ENCODE assay signal across 26 cellular contexts in the genomic region with DNA sequence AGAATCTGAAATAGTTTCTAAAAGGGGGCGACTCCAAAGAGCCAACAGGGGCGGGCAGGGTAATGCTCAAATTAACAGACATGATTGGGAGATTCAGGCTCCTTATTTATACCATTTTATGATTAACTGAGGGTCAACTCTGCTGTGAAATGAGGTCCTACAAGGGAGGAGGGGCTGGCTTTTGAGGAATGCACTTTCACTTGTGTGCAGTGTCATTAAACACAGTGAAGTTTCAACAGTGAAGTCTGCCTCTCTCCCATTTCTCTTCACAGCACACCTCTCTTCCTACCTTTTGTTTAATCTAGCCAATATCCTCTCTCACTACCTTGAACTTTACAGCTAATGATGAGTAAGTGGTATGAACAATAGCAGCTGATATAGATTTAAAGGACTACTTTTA.
"Had no signal": no experiment of that assay in that cellular context is flagged by ENCODE, and none has a peak within 500 bp of the region (broad histone marks: within the 10 kb centered on the region; RNA-seq: fewer than 3 reads in every experiment).

No MANE protein-coding gene starts in this region.

- H3K27me3 ChIP-seq: ascending aorta, cardiac muscle cell, right lobe of liver, vagina had no signal

- H3K27ac ChIP-seq: ascending aorta, cardiac muscle cell, psoas muscle, right lobe of liver, vagina had no signal

- H3K4me3 ChIP-seq: ascending aorta, cardiac muscle cell, lung, psoas muscle, right lobe of liver, vagina had no signal

- H3K27ac Mint-ChIP-seq: activated CD4-positive, alpha-beta memory T cell treated with anti-CD3 and anti-CD28 coated beads, Interleukin-2, amount 10 ng/mL, durations not matched to agents 7 days and 5 days; activated CD4-positive, alpha-beta T cell treated with anti-CD3 and anti-CD28 coated beads for 36 hours; effector memory CD8-positive, alpha-beta T cell; nephron progenitor cell; stimulated activated naive CD8-positive, alpha-beta T cell treated with anti-CD3 and anti-CD28 coated beads, Interleukin-15, Interleukin-2, amounts not matched to agents 100 ng/mL and 50 ng/mL, for 24 hours; T-helper 2 cell treated with Interferon-gamma antibody and Interleukin-4, amounts not matched to agents 5 μg/mL and 100 μg/mL, for 36 hours; WTC11 had no signal

- H3K36me3 ChIP-seq: ascending aorta, cardiac muscle cell, right lobe of liver, vagina had no signal

- H3K4me1 ChIP-seq: psoas muscle, vagina had no signal

- H3K36me3 Mint-ChIP-seq: WTC11 had no signal

- H3K27me3 Mint-ChIP-seq: activated CD4-positive, alpha-beta memory T cell treated with anti-CD3 and anti-CD28 coated beads, Interleukin-2, amount 10 ng/mL, durations not matched to agents 7 days and 5 days; activated CD4-positive, alpha-beta T cell treated with anti-CD3 and anti-CD28 coated beads for 36 hours had no signal

- H3K4me1 Mint-ChIP-seq: activated CD4-positive, alpha-beta memory T cell treated with anti-CD3 and anti-CD28 coated beads, Interleukin-2, amount 10 ng/mL, durations not matched to agents 7 days and 5 days; activated CD4-positive, alpha-beta T cell treated with anti-CD3 and anti-CD28 coated beads for 36 hours had no signal

- DNase-seq: activated CD4-positive, alpha-beta memory T cell treated with anti-CD3 and anti-CD28 coated beads, Interleukin-2, amount 10 ng/mL, durations not matched to agents 7 days and 5 days; activated CD4-positive, alpha-beta T cell treated with anti-CD3 and anti-CD28 coated beads for 36 hours; activated effector memory CD4-positive, alpha-beta T cell treated with anti-CD3 and anti-CD28 coated beads, Interleukin-2, amount 50 U/mL, for 16 hours; activated naive CD4-positive, alpha-beta T cell treated with anti-CD3 and anti-CD28 coated beads, Interleukin-2, amount 50 U/mL, for 16 hours; activated T-cell treated with anti-CD3 and anti-CD28 coated beads, Interleukin-2, amount 50 U/mL, for 48 hours; effector memory CD8-positive, alpha-beta T cell; foreskin fibroblast; glutamatergic neuron; hippocampal formation; midbrain; nephron progenitor cell; occipital lobe; psoas muscle; right lobe of liver; small intestine; stimulated activated CD4-positive, alpha-beta T cell treated with anti-CD3 and anti-CD28 coated beads, Interleukin-15, amount 100 ng/mL, for 24 hours; stimulated activated CD4-positive, alpha-beta T cell treated with anti-CD3 and anti-CD28 coated beads, Interleukin-2, amount 100 ng/mL, for 48 hours; trophoblast cell had no signal

- ATAC-seq: activated CD4-positive, alpha-beta T cell treated with anti-CD3 and anti-CD28 coated beads for 36 hours; effector memory CD8-positive, alpha-beta T cell; left lobe of liver; psoas muscle; right lobe of liver; WTC11 had no signal

- H3K9me3 ChIP-seq: ascending aorta, psoas muscle, right lobe of liver, vagina had no signal

- H3K9me3 Mint-ChIP-seq: activated CD4-positive, alpha-beta memory T cell treated with anti-CD3 and anti-CD28 coated beads, Interleukin-2, amount 10 ng/mL, durations not matched to agents 7 days and 5 days; effector memory CD8-positive, alpha-beta T cell; nephron progenitor cell; stimulated activated naive CD8-positive, alpha-beta T cell treated with anti-CD3 and anti-CD28 coated beads, Interleukin-15, Interleukin-2, amounts not matched to agents 100 ng/mL and 50 ng/mL, for 24 hours; T-helper 2 cell treated with Interferon-gamma antibody and Interleukin-4, amounts not matched to agents 5 μg/mL and 100 μg/mL, for 36 hours; WTC11 had no signal

- H3K4me3 Mint-ChIP-seq: activated CD4-positive, alpha-beta memory T cell treated with anti-CD3 and anti-CD28 coated beads, Interleukin-2, amount 10 ng/mL, durations not matched to agents 7 days and 5 days; activated CD4-positive, alpha-beta T cell treated with anti-CD3 and anti-CD28 coated beads for 36 hours; effector memory CD8-positive, alpha-beta T cell; nephron progenitor cell; stimulated activated naive CD8-positive, alpha-beta T cell treated with anti-CD3 and anti-CD28 coated beads, Interleukin-15, Interleukin-2, amounts not matched to agents 100 ng/mL and 50 ng/mL, for 24 hours; T-helper 2 cell treated with Interferon-gamma antibody and Interleukin-4, amounts not matched to agents 5 μg/mL and 100 μg/mL, for 36 hours; WTC11 had no signal
